10 cellular contexts compared by ENCODE assay signal in genomic region chr1:226676381-226676780, GRCh38.
DNase-seq lines count a peak whose midpoint lies in the region; ATAC-seq and TF ChIP-seq lines count a peak whose summit lies in the region.
"Had no signal": no experiment of that assay in that cellular context is flagged by ENCODE, and none has a peak within 500 bp of the region (broad histone marks: within the 10 kb centered on the region; RNA-seq: fewer than 3 reads in every experiment).

No MANE protein-coding gene starts in this region.

- H4K20me1 ChIP-seq in GM23338 (replicated peaks; ENCODE audit: insufficient read depth) = no peaks in the 10 kb centered on the region

- peaks cover 59% of the 10 kb centered on the region for H3K4me1 ChIP-seq in adipocyte (ENCODE audit: control insufficient read depth, insufficient read depth, low read length)
- H3K4me1 ChIP-seq in GM23338 (ENCODE audit: insufficient read depth) = peaks cover 13% of the 10 kb centered on the region

- no peaks in the 10 kb centered on the region for H3K27me3 Mint-ChIP-seq in stimulated activated naive CD8-positive, alpha-beta T cell treated with anti-CD3 and anti-CD28 coated beads, Interleukin-15, Interleukin-2, amounts not matched to agents 100 ng/mL and 50 ng/mL, for 24 hours
- peaks cover 30% of the 10 kb centered on the region for H3K27me3 Mint-ChIP-seq in GM23338 (ENCODE audit: insufficient read depth, low read depth, poor library complexity)

- H3K79me2 ChIP-seq in GM23338 (replicated peaks; ENCODE audit: insufficient read depth) = no peaks in the 10 kb centered on the region

- H3F3A ChIP-seq in GM23338 (replicated peaks; ENCODE audit: low read depth) = no peaks in the 10 kb centered on the region

- H3K27ac Mint-ChIP-seq in stimulated activated naive CD8-positive, alpha-beta T cell treated with anti-CD3 and anti-CD28 coated beads, Interleukin-15, Interleukin-2, amounts not matched to agents 100 ng/mL and 50 ng/mL, for 24 hours = peak overlapping the region; percentile 99
- no peak overlapping the region for H3K27ac Mint-ChIP-seq in GM23338

- peaks cover 29% of the 10 kb centered on the region for H3K36me3 Mint-ChIP-seq in stimulated activated naive CD8-positive, alpha-beta T cell treated with anti-CD3 and anti-CD28 coated beads, Interleukin-15, Interleukin-2, amounts not matched to agents 100 ng/mL and 50 ng/mL, for 24 hours (ENCODE audit: low read depth)
- no peaks in the 10 kb centered on the region for H3K36me3 Mint-ChIP-seq in GM23338 (ENCODE audit: low read depth)

- ATAC-seq in stimulated activated naive CD8-positive, alpha-beta T cell treated with anti-CD3 and anti-CD28 coated beads, Interleukin-15, Interleukin-2, amounts not matched to agents 100 U/mL and 50 U/mL, for 24 hours = no peak
- no peak for ATAC-seq in GM21390 (IDR thresholded peaks at IDR 0.05; ENCODE audit: unreplicated experiment)
- no peak for ATAC-seq in GM19395 (IDR thresholded peaks at IDR 0.05; ENCODE audit: unreplicated experiment)
- ATAC-seq in GM23338 = no peak

- H3K27ac ChIP-seq in GM23338 (ENCODE audit: low read depth) = no peak overlapping the region

- H3K4me3 ChIP-seq in adipocyte (ENCODE audit: low read length) (peak overlapping the region; percentile 59), GM23338 (no peak overlapping the region)

- no peaks in the 10 kb centered on the region for H3K9me3 ChIP-seq in adipocyte (ENCODE audit: control insufficient read depth, low read length)

- DNase-seq in stimulated activated naive CD8-positive, alpha-beta T cell treated with anti-CD3 and anti-CD28 coated beads, Interleukin-15, Interleukin-2, amounts not matched to agents 100 U/mL and 50 U/mL, for 24 hours = no peak
- DNase-seq in adipocyte (ENCODE audit: low read depth) (no peak), midbrain (lab: John Stamatoyannopoulos, UW) (peak; percentile 46), GM23338 (ENCODE audit: low spot score) (no peak)
- no peak for DNase-seq in stimulated activated CD4-positive, alpha-beta T cell treated with anti-CD3 and anti-CD28 coated beads, Interleukin-2, amount 100 ng/mL, for 24 hours
- DNase-seq: DMS 273 treated with DMSO at 0.1 percent for 48 hours, NCI-H1092 treated with DMSO at 0.1 percent for 48 hours had no signal

- H2AFZ ChIP-seq in GM23338 = no peak overlapping the region

- H3K4me1 Mint-ChIP-seq in stimulated activated naive CD8-positive, alpha-beta T cell treated with anti-CD3 and anti-CD28 coated beads, Interleukin-15, Interleukin-2, amounts not matched to agents 100 ng/mL and 50 ng/mL, for 24 hours (ENCODE audit: low read depth) = peaks cover 100% of the 10 kb centered on the region
- peaks cover 41% of the 10 kb centered on the region for H3K4me1 Mint-ChIP-seq in GM23338

- H3K9me3 Mint-ChIP-seq in stimulated activated naive CD8-positive, alpha-beta T cell treated with anti-CD3 and anti-CD28 coated beads, Interleukin-15, Interleukin-2, amounts not matched to agents 100 ng/mL and 50 ng/mL, for 24 hours = no peaks in the 10 kb centered on the region
- H3K9me3 Mint-ChIP-seq in GM23338 = no peaks in the 10 kb centered on the region

- H3K27me3 ChIP-seq in adipocyte (replicated peaks; ENCODE audit: control insufficient read depth, insufficient read depth, low read length) (no peaks in the 10 kb centered on the region), GM23338 (ENCODE audit: insufficient read depth) (peaks cover 30% of the 10 kb centered on the region)

- no peak overlapping the region for H3K9ac ChIP-seq in adipocyte (ENCODE audit: low read length)

- H3K4me2 ChIP-seq in GM23338 = no peak overlapping the region

- H3K4me3 Mint-ChIP-seq in stimulated activated naive CD8-positive, alpha-beta T cell treated with anti-CD3 and anti-CD28 coated beads, Interleukin-15, Interleukin-2, amounts not matched to agents 100 ng/mL and 50 ng/mL, for 24 hours = peak overlapping the region; percentile 82
- no peak overlapping the region for H3K4me3 Mint-ChIP-seq in GM23338

- H3K9me2 ChIP-seq in GM23338 (ENCODE audit: insufficient read depth) = no peaks in the 10 kb centered on the region

- no peak for TF ChIP-seq CTCF in GM23338 (conservative IDR thresholded peaks at IDR 0.05; ENCODE audit: low read depth in 2 of 2)

- H3K36me3 ChIP-seq in adipocyte (ENCODE audit: control insufficient read depth, insufficient read depth, low read length, severe bottlenecking) (no peaks in the 10 kb centered on the region), GM23338 (ENCODE audit: insufficient read depth) (no peaks in the 10 kb centered on the region)

TF ChIP-seq in GM23338, 12 proteins besides CTCF, POLR2A, EP300 and RAD21:
- TF ChIP-seq NANOG (IDR thresholded peaks at IDR 0.05; ENCODE audit: borderline replicate concordance) = no peak
- TF ChIP-seq ZNF114 (CRISPR knock-in tag; IDR thresholded peaks at IDR 0.05) = no peak
